10 cellular contexts compared by ENCODE assay signal in the genomic region with DNA sequence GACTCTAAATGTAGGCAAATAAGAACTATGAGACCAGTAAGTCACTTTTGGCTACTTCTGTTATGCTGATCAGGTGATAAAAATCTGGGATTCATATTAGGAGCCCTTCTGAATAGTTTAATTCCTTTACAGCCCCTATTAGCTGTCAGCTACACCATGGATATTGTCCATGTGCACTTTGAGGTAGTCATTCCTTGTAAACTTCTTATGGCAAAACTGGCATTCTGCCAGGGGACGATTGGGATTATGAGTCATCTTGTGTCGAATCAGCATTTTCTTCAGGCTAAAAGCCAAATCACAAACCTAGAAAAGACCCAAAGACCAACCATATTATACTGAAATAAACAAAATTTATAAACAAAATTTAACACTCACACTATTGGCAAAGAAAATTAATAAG.
DNase-seq lines count a peak whose midpoint lies in the region; ATAC-seq and TF ChIP-seq lines count a peak whose summit lies in the region.
"Had no signal": no experiment of that assay in that cellular context is flagged by ENCODE, and none has a peak within 500 bp of the region (broad histone marks: within the 10 kb centered on the region; RNA-seq: fewer than 3 reads in every experiment).

No MANE protein-coding gene starts in this region.

- no peak for TF ChIP-seq RAD21 in Ishikawa (IDR thresholded peaks at IDR 0.05; ENCODE audit: low read depth)

- H2BK15ac ChIP-seq in mesenchymal stem cell (ENCODE audit: low read depth, poor library complexity, severe bottlenecking): no peak overlapping the region

- no peak overlapping the region for H2AK5ac ChIP-seq in mesenchymal stem cell (ENCODE audit: low read length, severe bottlenecking)

- H2BK12ac ChIP-seq in mesenchymal stem cell (ENCODE audit: low read length in 2 of 2): no peak overlapping the region

- peak overlapping the region; percentile 3 for H3K9ac ChIP-seq in mesenchymal stem cell (ENCODE audit: low read length)

- no peak overlapping the region for H3K18ac ChIP-seq in mesenchymal stem cell (ENCODE audit: low read depth in 1 of 2, low read length in 2 of 2)

- no peak for TF ChIP-seq CTCF in AG10803 (conservative IDR thresholded peaks at IDR 0.05; ENCODE audit: low read length)
- no peak for TF ChIP-seq CTCF in body of pancreas (IDR thresholded peaks at IDR 0.05)
- TF ChIP-seq CTCF in esophagus muscularis mucosa (IDR thresholded peaks at IDR 0.05): no peak
- no peak for TF ChIP-seq CTCF in dorsolateral prefrontal cortex (IDR thresholded peaks at IDR 0.05 in 54 of 56, conservative IDR thresholded peaks at IDR 0.05 in 2 of 56; ENCODE audit: low read depth in 1 of 56, partially characterized antibody in 56 of 56)

- peak; percentile 31 for DNase-seq in AG10803 (ENCODE audit: low read depth)
- DNase-seq in body of pancreas: peak; percentile 13 to 21 (median 18)
- DNase-seq in mesenchymal stem cell: peak; percentile 88
- no peak for DNase-seq in esophagus muscularis mucosa (ENCODE audit: extremely low spot score)
- no peak for DNase-seq in dorsolateral prefrontal cortex
- DNase-seq: NCI-H2227 treated with DMSO at 0.1 percent for 48 hours had no signal

- H3K9me3 ChIP-seq in body of pancreas (no peaks in the 10 kb centered on the region), mesenchymal stem cell (ENCODE audit: control insufficient read depth, low read length) (no peaks in the 10 kb centered on the region), esophagus muscularis mucosa (no peaks in the 10 kb centered on the region)

- H3K14ac ChIP-seq in mesenchymal stem cell (ENCODE audit: low read length in 2 of 2): no peak overlapping the region

- H3K79me1 ChIP-seq in mesenchymal stem cell (replicated peaks; ENCODE audit: low read length, poor library complexity, severe bottlenecking): no peaks in the 10 kb centered on the region

- H3K4me3 ChIP-seq in AG10803 (ENCODE audit: low read length): no peak overlapping the region
- no peak overlapping the region for H3K4me3 ChIP-seq in body of pancreas
- H3K4me3 ChIP-seq in mesenchymal stem cell (ENCODE audit: insufficient read depth in 1 of 2, low read depth in 1 of 2, low read length in 2 of 2): no peak overlapping the region
- H3K4me3 ChIP-seq in esophagus muscularis mucosa: no peak overlapping the region
- no peak overlapping the region for H3K4me3 ChIP-seq in dorsolateral prefrontal cortex
- H3K4me3 ChIP-seq: GM12878 had no signal

- H2BK5ac ChIP-seq in mesenchymal stem cell (ENCODE audit: low read depth, low read length, poor library complexity, severe bottlenecking): no peak overlapping the region

- no peak overlapping the region for H4K91ac ChIP-seq in mesenchymal stem cell (ENCODE audit: low read length)

- H3K4ac ChIP-seq in mesenchymal stem cell (ENCODE audit: low read depth in 1 of 2, low read length in 2 of 2): no peak overlapping the region

- TF ChIP-seq POLR2A in body of pancreas (IDR thresholded peaks at IDR 0.05) (no peak), esophagus muscularis mucosa (IDR thresholded peaks at IDR 0.05; ENCODE audit: low read depth) (no peak)

- TF ChIP-seq EP300 in Ishikawa (IDR thresholded peaks at IDR 0.05; ENCODE audit: borderline replicate concordance) (no peak), esophagus muscularis mucosa (IDR thresholded peaks at IDR 0.05) (no peak)

- H3K27ac ChIP-seq in body of pancreas: no peak overlapping the region
- no peak overlapping the region for H3K27ac ChIP-seq in mesenchymal stem cell (ENCODE audit: low read length, poor library complexity, severe bottlenecking)
- H3K27ac ChIP-seq in esophagus muscularis mucosa (replicated peaks in 1 of 4): no peak overlapping the region
- no peak overlapping the region for H3K27ac ChIP-seq in dorsolateral prefrontal cortex

- no peak overlapping the region for H3K4me2 ChIP-seq in mesenchymal stem cell (ENCODE audit: low read length, poor library complexity, severe bottlenecking)

- no peak overlapping the region for H2AFZ ChIP-seq in mesenchymal stem cell (ENCODE audit: low read depth, low read length)

- no peak overlapping the region for H3K23ac ChIP-seq in mesenchymal stem cell (ENCODE audit: low read length in 2 of 2)

- 32 to 40% methylated on average over 2 of the region's 2 CpGs for WGBS in body of pancreas, 2 donors
- WGBS in mesenchymal stem cell: 4% methylated on average over 2 of the region's 2 CpGs
- WGBS in esophagus muscularis mucosa: 17% methylated on average over 2 of the region's 2 CpGs

- H3K27me3 ChIP-seq in body of pancreas (no peaks in the 10 kb centered on the region), mesenchymal stem cell (ENCODE audit: control insufficient read depth in 1 of 2, insufficient read depth in 1 of 2, low read length in 2 of 2) (no peaks in the 10 kb centered on the region), esophagus muscularis mucosa (no peaks in the 10 kb centered on the region), dorsolateral prefrontal cortex (no peaks in the 10 kb centered on the region)

- ATAC-seq in body of pancreas (no peak), HG02678 (IDR thresholded peaks at IDR 0.05; ENCODE audit: unreplicated experiment) (no peak), HG02970 (IDR thresholded peaks at IDR 0.05; ENCODE audit: low FRiP score, unreplicated experiment) (no peak)
- ATAC-seq: GM12878 had no signal

- H3K36me3 ChIP-seq in body of pancreas (replicated peaks in 1 of 2; ENCODE audit: insufficient read depth in 1 of 2, low read depth in 2 of 2): no peaks in the 10 kb centered on the region
- no peaks in the 10 kb centered on the region for H3K36me3 ChIP-seq in mesenchymal stem cell (ENCODE audit: control insufficient read depth in 1 of 2, insufficient read depth in 2 of 2, low read depth in 1 of 2, low read length in 2 of 2)
- no peaks in the 10 kb centered on the region for H3K36me3 ChIP-seq in esophagus muscularis mucosa

- H3K4me1 ChIP-seq in body of pancreas: peaks cover 4% of the 10 kb centered on the region
- no peaks in the 10 kb centered on the region for H3K4me1 ChIP-seq in mesenchymal stem cell (ENCODE audit: control insufficient read depth, insufficient read depth, low read depth, low read length)
- peaks cover 13 to 24% (median 17%) of the 10 kb centered on the region in 4 donors for H3K4me1 ChIP-seq in esophagus muscularis mucosa

- intact Hi-C loops in body of pancreas (cut with DNase I) (no loop called here), esophagus muscularis mucosa (cut with DNase I) (no loop called here), dorsolateral prefrontal cortex (cut with DNase I) (no loop called here)

- H4K8ac ChIP-seq in mesenchymal stem cell (ENCODE audit: low read length): no peak overlapping the region

- H2BK120ac ChIP-seq in mesenchymal stem cell (ENCODE audit: low read depth, low read length): no peak overlapping the region

TF ChIP-seq in Ishikawa, 13 proteins besides CTCF, POLR2A, EP300 and RAD21:
- TF ChIP-seq NFIC (IDR thresholded peaks at IDR 0.05): peak; percentile 65; the same call in 1 of the 2 replicates
- TF ChIP-seq, protein P1, sequence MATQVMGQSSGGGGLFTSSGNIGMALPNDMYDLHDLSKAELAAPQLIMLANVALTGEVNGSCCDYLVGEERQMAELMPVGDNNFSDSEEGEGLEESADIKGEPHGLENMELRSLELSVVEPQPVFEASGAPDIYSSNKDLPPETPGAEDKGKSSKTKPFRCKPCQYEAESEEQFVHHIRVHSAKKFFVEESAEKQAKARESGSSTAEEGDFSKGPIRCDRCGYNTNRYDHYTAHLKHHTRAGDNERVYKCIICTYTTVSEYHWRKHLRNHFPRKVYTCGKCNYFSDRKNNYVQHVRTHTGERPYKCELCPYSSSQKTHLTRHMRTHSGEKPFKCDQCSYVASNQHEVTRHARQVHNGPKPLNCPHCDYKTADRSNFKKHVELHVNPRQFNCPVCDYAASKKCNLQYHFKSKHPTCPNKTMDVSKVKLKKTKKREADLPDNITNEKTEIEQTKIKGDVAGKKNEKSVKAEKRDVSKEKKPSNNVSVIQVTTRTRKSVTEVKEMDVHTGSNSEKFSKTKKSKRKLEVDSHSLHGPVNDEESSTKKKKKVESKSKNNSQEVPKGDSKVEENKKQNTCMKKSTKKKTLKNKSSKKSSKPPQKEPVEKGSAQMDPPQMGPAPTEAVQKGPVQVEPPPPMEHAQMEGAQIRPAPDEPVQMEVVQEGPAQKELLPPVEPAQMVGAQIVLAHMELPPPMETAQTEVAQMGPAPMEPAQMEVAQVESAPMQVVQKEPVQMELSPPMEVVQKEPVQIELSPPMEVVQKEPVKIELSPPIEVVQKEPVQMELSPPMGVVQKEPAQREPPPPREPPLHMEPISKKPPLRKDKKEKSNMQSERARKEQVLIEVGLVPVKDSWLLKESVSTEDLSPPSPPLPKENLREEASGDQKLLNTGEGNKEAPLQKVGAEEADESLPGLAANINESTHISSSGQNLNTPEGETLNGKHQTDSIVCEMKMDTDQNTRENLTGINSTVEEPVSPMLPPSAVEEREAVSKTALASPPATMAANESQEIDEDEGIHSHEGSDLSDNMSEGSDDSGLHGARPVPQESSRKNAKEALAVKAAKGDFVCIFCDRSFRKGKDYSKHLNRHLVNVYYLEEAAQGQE (IDR thresholded peaks at IDR 0.05; ENCODE audit: low read depth): no peak

Comparison
In these comparisons a context has a peak if more than half of its experiments do, and no peak if none do; other contexts are left out.
1. DNase-seq: peak in AG10803 (single experiment), body of pancreas (4 of 4) and mesenchymal stem cell (single experiment); none in esophagus muscularis mucosa (single experiment) and dorsolateral prefrontal cortex (0 of 10).